ENCODE assay signal across 1 cellular context in genomic region chr2:117957616-117958015, GRCh38.
TF ChIP-seq lines count a peak whose summit lies in the region.

No MANE protein-coding gene starts in this region.

TF ChIP-seq in endothelial cell of umbilical vein, 7 proteins besides CTCF, POLR2A, EP300 and RAD21:
- TF ChIP-seq POLR2AphosphoS5 (IDR thresholded peaks at IDR 0.05; ENCODE audit: insufficient read depth, low read depth, low read length), result peak; percentile 23
- no peak for TF ChIP-seq MYC (IDR thresholded peaks at IDR 0.05; ENCODE audit: low read depth, low read length)
- no peak for TF ChIP-seq EZH2 (IDR thresholded peaks at IDR 0.05; ENCODE audit: borderline replicate concordance, low read depth, low read length, severe bottlenecking)
